ENCODE assay signal across 11 cellular contexts in the genomic region with DNA sequence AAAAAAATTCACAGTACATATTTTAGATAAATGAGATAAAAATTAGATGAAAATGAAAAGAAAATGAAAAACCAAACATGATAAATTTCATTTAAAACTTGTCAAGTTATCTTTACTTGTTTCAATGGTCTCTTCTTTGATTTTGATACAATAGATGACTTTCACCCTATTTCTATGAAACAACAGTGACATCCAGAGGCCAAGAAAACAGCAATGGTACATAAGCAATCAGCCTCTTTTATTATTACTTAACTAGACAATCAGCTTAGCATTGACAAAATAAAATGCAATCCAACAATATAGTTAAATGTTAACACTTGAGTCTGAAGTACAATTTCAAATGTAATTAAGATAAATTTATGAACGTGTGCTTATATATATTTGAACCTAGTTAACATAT.
DNase-seq lines count a peak whose midpoint lies in the region; ATAC-seq and TF ChIP-seq lines count a peak whose summit lies in the region.
"Had no signal": no experiment of that assay in that cellular context is flagged by ENCODE, and none has a peak within 500 bp of the region (broad histone marks: within the 10 kb centered on the region; RNA-seq: fewer than 3 reads in every experiment).

No MANE protein-coding gene starts in this region.

- H3K27ac ChIP-seq in psoas muscle: no peak overlapping the region
- no peak overlapping the region for H3K27ac ChIP-seq in aorta (ENCODE audit: low read depth in 1 of 2, low read length in 2 of 2)
- H3K27ac ChIP-seq: neutrophil had no signal

- no peaks in the 10 kb centered on the region for H3K9me3 ChIP-seq in psoas muscle
- H3K9me3 ChIP-seq in aorta (ENCODE audit: control insufficient read depth, low read length): no peaks in the 10 kb centered on the region
- H3K9me3 ChIP-seq: neutrophil had no signal

- H3K27me3 ChIP-seq in psoas muscle (ENCODE audit: insufficient read depth in 3 of 3, low read length in 2 of 3) (no peaks in the 10 kb centered on the region), aorta (ENCODE audit: control insufficient read depth in 1 of 2, insufficient read depth in 2 of 2, low read length in 1 of 2) (no peaks in the 10 kb centered on the region)
- H3K27me3 ChIP-seq: neutrophil had no signal

- 80 to 83% (median 81%) methylated on average over 1 of the region's 1 CpG for WGBS in psoas muscle, 3 donors
- WGBS in aorta, 2 donors: 70 to 74% methylated on average over 1 of the region's 1 CpG

- ATAC-seq in psoas muscle (no peak), aorta (ENCODE audit: low FRiP score) (no peak)

- DNase-seq in NCI-H1092 treated with DMSO at 0.1 percent for 48 hours (lab: John Stamatoyannopoulos, UW): peak; percentile 1
- no peak for DNase-seq in NCI-H1092 (lab: John Stamatoyannopoulos, UW)
- peak; percentile 1 for DNase-seq in NCI-H446 treated with DMSO at 0.1 percent for 48 hours (lab: John Stamatoyannopoulos, UW)
- peak; percentile 16 for DNase-seq in epithelial cell of esophagus (ENCODE audit: low read depth)
- DNase-seq in psoas muscle: no peak
- DNase-seq in LoVo (ENCODE audit: low spot score): no peak
- no peak for DNase-seq in glomerular visceral epithelial cell (ENCODE audit: extremely low spot score)
- no peak for DNase-seq in aorta
- DNase-seq: activated CD4-positive, alpha-beta T cell treated with anti-CD3 and anti-CD28 coated beads, Interleukin-2, amount 10 ng/mL, durations not matched to agents 7 days and 5 days; Right ventricle myocardium superior had no signal

- intact Hi-C loops in psoas muscle (cut with DNase I): no loop called here
- intact Hi-C loops in aorta (cut with DNase I): no loop called here

- H3K36me3 ChIP-seq in psoas muscle (ENCODE audit: insufficient read depth in 1 of 2, low read depth in 1 of 2) (peaks cover 0 to 13% of the 10 kb centered on the region in 2 donors), aorta (ENCODE audit: control insufficient read depth in 1 of 2, insufficient read depth in 2 of 2, low read length in 1 of 2) (no peaks in the 10 kb centered on the region)
- H3K36me3 ChIP-seq: neutrophil had no signal

- no peak overlapping the region for H3K4me3 ChIP-seq in epithelial cell of esophagus (ENCODE audit: low read length)
- H3K4me3 ChIP-seq in psoas muscle: no peak overlapping the region
- H3K4me3 ChIP-seq in aorta (ENCODE audit: low read length in 2 of 2): no peak overlapping the region

- H3K4me1 ChIP-seq in psoas muscle (no peaks in the 10 kb centered on the region), aorta (ENCODE audit: control insufficient read depth in 1 of 2, insufficient read depth in 2 of 2, low read length in 2 of 2) (no peaks in the 10 kb centered on the region)

- TF ChIP-seq CTCF in epithelial cell of esophagus (IDR thresholded peaks at IDR 0.05; ENCODE audit: insufficient read depth, low read depth, low read length, missing control alignments): peak; percentile 11
- TF ChIP-seq CTCF in psoas muscle (IDR thresholded peaks at IDR 0.05): peak; percentile 12

Comparison
In these comparisons a context has a peak if more than half of its experiments do, and no peak if none do; other contexts are left out.
1. DNase-seq: peak in NCI-H1092 treated with DMSO at 0.1 percent for 48 hours (single experiment), NCI-H446 treated with DMSO at 0.1 percent for 48 hours (single experiment) and epithelial cell of esophagus (single experiment); none in NCI-H1092 (single experiment), psoas muscle (0 of 2), LoVo (single experiment), glomerular visceral epithelial cell (single experiment) and aorta (0 of 2).